ENCODE assay signal across 16 cellular contexts in genomic region chr2:165582863-165583506, GRCh38.
DNase-seq lines count a peak whose midpoint lies in the region; ATAC-seq and TF ChIP-seq lines count a peak whose summit lies in the region.
"Had no signal": no experiment of that assay in that cellular context is flagged by ENCODE, and none has a peak within 500 bp of the region (broad histone marks: within the 10 kb centered on the region; RNA-seq: fewer than 3 reads in every experiment).

No MANE protein-coding gene starts in this region.

- H3K4ac ChIP-seq in IMR-90 (ENCODE audit: low read depth, low read length) = no peak overlapping the region

- H4K20me1 ChIP-seq in IMR-90 (ENCODE audit: insufficient read depth, low read length) = no peaks in the 10 kb centered on the region
- no peaks in the 10 kb centered on the region for H4K20me1 ChIP-seq in PC-3 (ENCODE audit: low read length)

- H2AK9ac ChIP-seq in IMR-90 (replicated peaks; ENCODE audit: low read depth, low read length, poor library complexity) = no peak overlapping the region

- no peak overlapping the region for H3K27ac ChIP-seq in IMR-90 (ENCODE audit: insufficient read depth, low read length)
- H3K27ac ChIP-seq in PC-3 (ENCODE audit: low read length) = no peak overlapping the region
- no peak overlapping the region for H3K27ac ChIP-seq in lower lobe of right lung
- H3K27ac ChIP-seq in upper lobe of right lung = no peak overlapping the region

- dilution Hi-C loops in IMR-90 (cut with HindIII; ENCODE audit: low sequenced_read_pairs, unreplicated experiment) = no loop called here

- intact Hi-C loops in IMR-90 (cut with micrococcal nuclease) = loop anchor here (2.0 kb wide), 1 partner anchor 18 kb away; no protein-coding TSS in a partner anchor
- intact Hi-C loops in PC-3 (cut with micrococcal nuclease) = no loop called here
- intact Hi-C loops in lower lobe of right lung (cut with DNase I) = no loop called here
- intact Hi-C loops in upper lobe of right lung (cut with DNase I) = no loop called here

- no peak overlapping the region for H3K27ac Mint-ChIP-seq in activated CD4-positive, alpha-beta T cell treated with anti-CD3 and anti-CD28 coated beads, Interleukin-2, amount 10 ng/mL, durations not matched to agents 7 days and 5 days
- H3K27ac Mint-ChIP-seq in natural killer cell treated with Interleukin-12 subunit alpha and Interleukin-12 subunit beta and Interleukin-15 and Interleukin-18, amount 100 ng/mL, for 72 hours = no peak overlapping the region
- H3K27ac Mint-ChIP-seq: CD4-positive, alpha-beta T cell had no signal

- no peak overlapping the region for H4K91ac ChIP-seq in IMR-90 (ENCODE audit: insufficient read depth, low read depth, low read length)

- H2BK15ac ChIP-seq in IMR-90 (ENCODE audit: low read depth, low read length) = no peak overlapping the region

- H3K4me1 ChIP-seq in IMR-90 (ENCODE audit: control insufficient read depth, insufficient read depth, low read length) = no peaks in the 10 kb centered on the region
- H3K4me1 ChIP-seq in PC-3 (ENCODE audit: insufficient read depth, low read length) = peaks cover 53% of the 10 kb centered on the region
- H3K4me1 ChIP-seq in lower lobe of right lung = peaks cover 7% of the 10 kb centered on the region
- peaks cover 5% of the 10 kb centered on the region for H3K4me1 ChIP-seq in upper lobe of right lung
- H3K4me1 ChIP-seq: BE2C had no signal

- no TSS peak for BruUV-seq in IMR-90 (replicated peaks; lab: Mats Ljungman, UMichigan)
- BruUV-seq in PC-3 (replicated peaks; lab: Mats Ljungman, UMichigan) = no TSS peak

- no peaks in the 10 kb centered on the region for H3K4me1 Mint-ChIP-seq in activated CD4-positive, alpha-beta T cell treated with anti-CD3 and anti-CD28 coated beads, Interleukin-2, amount 10 ng/mL, durations not matched to agents 7 days and 5 days
- no peaks in the 10 kb centered on the region for H3K4me1 Mint-ChIP-seq in natural killer cell treated with Interleukin-12 subunit alpha and Interleukin-12 subunit beta and Interleukin-15 and Interleukin-18, amount 100 ng/mL, for 72 hours (ENCODE audit: low read depth in 2 of 2)

- no CpG with 5 or more reads among the region's 1 CpG for WGBS in IMR-90 (ENCODE audit: extremely low coverage in 2 of 2, insufficient read length in 1 of 2), 2 experiments

- no peaks in the 10 kb centered on the region for H3K36me3 Mint-ChIP-seq in activated CD4-positive, alpha-beta T cell treated with anti-CD3 and anti-CD28 coated beads, Interleukin-2, amount 10 ng/mL, durations not matched to agents 7 days and 5 days (ENCODE audit: low read depth)
- no peaks in the 10 kb centered on the region for H3K36me3 Mint-ChIP-seq in natural killer cell treated with Interleukin-12 subunit alpha and Interleukin-12 subunit beta and Interleukin-15 and Interleukin-18, amount 100 ng/mL, for 72 hours

- H3K56ac ChIP-seq in IMR-90 (ENCODE audit: extremely low read depth, insufficient read depth, low read length) = no peak overlapping the region

- TF ChIP-seq RAD21 in IMR-90 (IDR thresholded peaks at IDR 0.05; ENCODE audit: low read length) = no peak

- in situ Hi-C loops in IMR-90 (cut with MboI; ENCODE audit: low sequenced_read_pairs) = no loop called here

- H2AFZ ChIP-seq in IMR-90 (replicated peaks; ENCODE audit: low read length, poor library complexity) (no peak overlapping the region), PC-3 (ENCODE audit: low read length) (no peak overlapping the region)

- H3F3A ChIP-seq in PC-3 (ENCODE audit: low read length, unreplicated experiment) = no peaks in the 10 kb centered on the region

- TF ChIP-seq POLR2A in IMR-90 (IDR thresholded peaks at IDR 0.05; ENCODE audit: low read depth, low read length) = no peak

- H3K14ac ChIP-seq in IMR-90 (replicated peaks; ENCODE audit: low read depth, low read length) = no peak overlapping the region

- H3K18ac ChIP-seq in IMR-90 (ENCODE audit: low read depth, low read length) = no peak overlapping the region

- no peak overlapping the region for H2BK20ac ChIP-seq in IMR-90 (ENCODE audit: low read depth, low read length)

- H3K79me1 ChIP-seq in IMR-90 (ENCODE audit: low read depth in 1 of 2, low read length in 2 of 2) = no peaks in the 10 kb centered on the region

- H3K9me3 Mint-ChIP-seq in activated CD4-positive, alpha-beta T cell treated with anti-CD3 and anti-CD28 coated beads, Interleukin-2, amount 10 ng/mL, durations not matched to agents 7 days and 5 days = no peaks in the 10 kb centered on the region
- no peaks in the 10 kb centered on the region for H3K9me3 Mint-ChIP-seq in natural killer cell treated with Interleukin-12 subunit alpha and Interleukin-12 subunit beta and Interleukin-15 and Interleukin-18, amount 100 ng/mL, for 72 hours
- H3K9me3 Mint-ChIP-seq: CD4-positive, alpha-beta T cell had no signal

- POLR2A ChIA-PET in IMR-90 (lab: Charles Lee; ENCODE audit: unreplicated experiment) = no interaction called here
- POLR2A ChIA-PET in PC-3 (lab: Charles Lee; ENCODE audit: unreplicated experiment) = no interaction called here
- POLR2A ChIA-PET in activated CD4-positive, alpha-beta T cell treated with anti-CD3 and anti-CD28 coated beads, Interleukin-2, amount 10 ng/mL, durations not matched to agents 7 days and 5 days (lab: Charles Lee) = no interaction called here

- no peak overlapping the region for H3K4me3 ChIP-seq in IMR-90 (ENCODE audit: insufficient read depth, low read depth, low read length)
- H3K4me3 ChIP-seq in PC-3 (ENCODE audit: low read length) = no peak overlapping the region
- no peak overlapping the region for H3K4me3 ChIP-seq in lower lobe of right lung
- H3K4me3 ChIP-seq in upper lobe of right lung = no peak overlapping the region

- no peaks in the 10 kb centered on the region for H3K9me2 ChIP-seq in PC-3 (replicated peaks; ENCODE audit: low read length)

- no peaks in the 10 kb centered on the region for H3K79me2 ChIP-seq in PC-3 (ENCODE audit: low read length)

- H3K27me3 ChIP-seq in IMR-90 (ENCODE audit: control insufficient read depth, insufficient read depth, low read length) (no peaks in the 10 kb centered on the region), PC-3 (ENCODE audit: low read length) (no peaks in the 10 kb centered on the region), lower lobe of right lung (ENCODE audit: low read depth) (no peaks in the 10 kb centered on the region), upper lobe of right lung (no peaks in the 10 kb centered on the region)
- H3K27me3 ChIP-seq: BE2C had no signal

- no peaks in the 10 kb centered on the region for H3K27me3 Mint-ChIP-seq in activated CD4-positive, alpha-beta T cell treated with anti-CD3 and anti-CD28 coated beads, Interleukin-2, amount 10 ng/mL, durations not matched to agents 7 days and 5 days
- peaks cover 6 to 9% of the 10 kb centered on the region in 2 donors for H3K27me3 Mint-ChIP-seq in natural killer cell treated with Interleukin-12 subunit alpha and Interleukin-12 subunit beta and Interleukin-15 and Interleukin-18, amount 100 ng/mL, for 72 hours
- H3K27me3 Mint-ChIP-seq: CD4-positive, alpha-beta T cell had no signal

- DNase-seq in IMR-90 = no peak
- no peak for DNase-seq in PC-3
- no peak for DNase-seq in lower lobe of right lung
- no peak for DNase-seq in upper lobe of right lung
- no peak for DNase-seq in NCI-H2196 (lab: John Stamatoyannopoulos, UW; ENCODE audit: unreplicated experiment)
- no peak for DNase-seq in activated CD4-positive, alpha-beta T cell treated with anti-CD3 and anti-CD28 coated beads, Interleukin-2, amount 10 ng/mL, durations not matched to agents 7 days and 5 days
- no peak for DNase-seq in natural killer cell treated with Interleukin-12 subunit alpha and Interleukin-12 subunit beta and Interleukin-15 and Interleukin-18, amount 100 ng/mL, for 72 hours (ENCODE audit: low spot score)
- DNase-seq: BE2C; Calu3; CD4-positive, alpha-beta T cell; DMS53; KBM-7; NCI-H1105 treated with DMSO at 0.1 percent for 48 hours; NCI-H187 had no signal

- H4K5ac ChIP-seq in IMR-90 (ENCODE audit: low read depth, low read length) = no peak overlapping the region

- TF ChIP-seq CTCF in IMR-90 (conservative IDR thresholded peaks at IDR 0.05; ENCODE audit: low read depth, low read length) (no peak), PC-3 (conservative IDR thresholded peaks at IDR 0.05; ENCODE audit: low read depth, low read length) (no peak), lower lobe of right lung (IDR thresholded peaks at IDR 0.05) (no peak), upper lobe of right lung (IDR thresholded peaks at IDR 0.05) (no peak)

- H3K9me1 ChIP-seq in IMR-90 (ENCODE audit: insufficient read depth, low read length) = no peaks in the 10 kb centered on the region

- H3K9ac ChIP-seq in IMR-90 (ENCODE audit: low read depth, low read length) (no peak overlapping the region), PC-3 (ENCODE audit: low read length) (no peak overlapping the region)

- H2BK120ac ChIP-seq in IMR-90 (ENCODE audit: low read depth, low read length) = no peak overlapping the region

- no peak overlapping the region for H4K8ac ChIP-seq in IMR-90 (ENCODE audit: low read depth in 2 of 2, low read length in 2 of 2)

- no peak overlapping the region for H3K4me3 Mint-ChIP-seq in activated CD4-positive, alpha-beta T cell treated with anti-CD3 and anti-CD28 coated beads, Interleukin-2, amount 10 ng/mL, durations not matched to agents 7 days and 5 days
- no peak overlapping the region for H3K4me3 Mint-ChIP-seq in natural killer cell treated with Interleukin-12 subunit alpha and Interleukin-12 subunit beta and Interleukin-15 and Interleukin-18, amount 100 ng/mL, for 72 hours
- H3K4me3 Mint-ChIP-seq: CD4-positive, alpha-beta T cell had no signal

- H3K23ac ChIP-seq in IMR-90 (ENCODE audit: low read depth, low read length) = no peak overlapping the region

- H3K9me3 ChIP-seq in IMR-90 (ENCODE audit: control insufficient read depth, insufficient read depth, low read length) = no peaks in the 10 kb centered on the region
- no peaks in the 10 kb centered on the region for H3K9me3 ChIP-seq in PC-3 (ENCODE audit: low read length)
- no peaks in the 10 kb centered on the region for H3K9me3 ChIP-seq in lower lobe of right lung
- no peaks in the 10 kb centered on the region for H3K9me3 ChIP-seq in upper lobe of right lung
- H3K9me3 ChIP-seq: BE2C had no signal

- CTCF ChIA-PET in IMR-90 (lab: Yijun Ruan, JAX) (interaction anchor here (1.1 kb wide), 1 partner anchor 13 kb away, joined by 3 read pairs; no protein-coding TSS in a partner anchor), PC-3 (lab: Charles Lee) (no interaction called here)
- CTCF ChIA-PET in activated CD4-positive, alpha-beta T cell treated with anti-CD3 and anti-CD28 coated beads, Interleukin-2, amount 10 ng/mL, durations not matched to agents 7 days and 5 days (lab: Charles Lee) = no interaction called here

- no peak for ATAC-seq in IMR-90 (ENCODE audit: low read depth)
- no peak for ATAC-seq in PC-3
- ATAC-seq in lower lobe of right lung = peak; percentile 61 to 65
- peak; percentile 58 for ATAC-seq in upper lobe of right lung
- ATAC-seq in natural killer cell treated with Interleukin-12 subunit alpha and Interleukin-12 subunit beta and Interleukin-15 and Interleukin-18, amount 100 ng/mL, for 72 hours = no peak
- ATAC-seq: HCT116, Panc1 had no signal

- H2BK5ac ChIP-seq in IMR-90 (ENCODE audit: low read depth, low read length, poor library complexity, severe bottlenecking) = no peak overlapping the region

- H3K4me2 ChIP-seq in IMR-90 (ENCODE audit: low read depth, low read length) (no peak overlapping the region), PC-3 (ENCODE audit: low read length) (0 out of 2 replicates have a peak overlapping the region, but pooled peaks have one; percentile 2)

- H2AK5ac ChIP-seq in IMR-90 (ENCODE audit: low read depth, low read length) = no peak overlapping the region

- H3K36me3 ChIP-seq in IMR-90 (ENCODE audit: control insufficient read depth, insufficient read depth, low read length) (no peaks in the 10 kb centered on the region), PC-3 (ENCODE audit: low read depth, low read length) (no peaks in the 10 kb centered on the region), lower lobe of right lung (no peaks in the 10 kb centered on the region), upper lobe of right lung (no peaks in the 10 kb centered on the region)
- H3K36me3 ChIP-seq: BE2C had no signal

Comparison
In these comparisons a context has a peak if more than half of its experiments do, and no peak if none do; other contexts are left out.
1. ATAC-seq: peak in lower lobe of right lung (2 of 2) and upper lobe of right lung (single experiment); none in IMR-90 (single experiment), PC-3 (single experiment) and natural killer cell treated with Interleukin-12 subunit alpha and Interleukin-12 subunit beta and Interleukin-15 and Interleukin-18, amount 100 ng/mL, for 72 hours (0 of 2).